8 cellular contexts compared by ENCODE assay signal in genomic region chrX:12080265-12080664, GRCh38. TPM values are rescaled to one million over a fixed set of nuclear protein-coding genes. Genes with fewer than 3 reads are reported as not detected.
A peak's percentile ranks its signal among the peaks of the same experiment; 100 is the strongest.
DNase-seq lines count a peak whose midpoint lies in the region; ATAC-seq and TF ChIP-seq lines count a peak whose summit lies in the region.

No MANE protein-coding gene starts in this region.

- no peaks in the 10 kb centered on the region for H3K36me3 Mint-ChIP-seq in activated naive CD4-positive, alpha-beta T cell treated with anti-CD3 and anti-CD28 coated beads, Interleukin-2, amount 10 ng/mL, durations not matched to agents 7 days and 5 days
- no peaks in the 10 kb centered on the region for H3K36me3 Mint-ChIP-seq in activated CD8-positive, alpha-beta memory T cell treated with anti-CD3 and anti-CD28 coated beads, Interleukin-2, amount 10 ng/mL, durations not matched to agents 7 days and 5 days

- no peak overlapping the region for H3K4me3 Mint-ChIP-seq in activated naive CD4-positive, alpha-beta T cell treated with anti-CD3 and anti-CD28 coated beads, Interleukin-2, amount 10 ng/mL, durations not matched to agents 7 days and 5 days
- H3K4me3 Mint-ChIP-seq in activated CD8-positive, alpha-beta memory T cell treated with anti-CD3 and anti-CD28 coated beads, Interleukin-2, amount 10 ng/mL, durations not matched to agents 7 days and 5 days: no peak overlapping the region

- no peaks in the 10 kb centered on the region for H3K4me1 Mint-ChIP-seq in activated naive CD4-positive, alpha-beta T cell treated with anti-CD3 and anti-CD28 coated beads, Interleukin-2, amount 10 ng/mL, durations not matched to agents 7 days and 5 days
- H3K4me1 Mint-ChIP-seq in activated CD8-positive, alpha-beta memory T cell treated with anti-CD3 and anti-CD28 coated beads, Interleukin-2, amount 10 ng/mL, durations not matched to agents 7 days and 5 days: no peaks in the 10 kb centered on the region

- no peaks in the 10 kb centered on the region for H3K79me2 ChIP-seq in DND-41 (ENCODE audit: insufficient read depth, low read length)

- TF ChIP-seq CTCF in DND-41 (IDR thresholded peaks at IDR 0.05; ENCODE audit: borderline replicate concordance, extremely low read depth, low read length, poor library complexity, severe bottlenecking): peak; percentile 59
- peak in 1 of 2 experiments; percentile 9 for TF ChIP-seq CTCF in tibial artery (IDR thresholded peaks at IDR 0.05)

- no peak for DNase-seq in DND-41
- peak; percentile 3 for DNase-seq in HK-2 (ENCODE audit: unreplicated experiment)
- DNase-seq in RKO (ENCODE audit: low spot score): peak; percentile 39
- peak; percentile 7 for DNase-seq in hepatic stellate cell (ENCODE audit: low spot score)
- no peak for DNase-seq in HuH-7.5 (ENCODE audit: low spot score)
- no peak for DNase-seq in activated naive CD4-positive, alpha-beta T cell treated with anti-CD3 and anti-CD28 coated beads, Interleukin-2, amount 10 ng/mL, durations not matched to agents 7 days and 5 days
- no peak for DNase-seq in activated CD8-positive, alpha-beta memory T cell treated with anti-CD3 and anti-CD28 coated beads, Interleukin-2, amount 10 ng/mL, durations not matched to agents 7 days and 5 days
- DNase-seq in tibial artery: no peak

- no peaks in the 10 kb centered on the region for H3K27me3 Mint-ChIP-seq in activated naive CD4-positive, alpha-beta T cell treated with anti-CD3 and anti-CD28 coated beads, Interleukin-2, amount 10 ng/mL, durations not matched to agents 7 days and 5 days
- no peaks in the 10 kb centered on the region for H3K27me3 Mint-ChIP-seq in activated CD8-positive, alpha-beta memory T cell treated with anti-CD3 and anti-CD28 coated beads, Interleukin-2, amount 10 ng/mL, durations not matched to agents 7 days and 5 days

- CTCF ChIA-PET in activated naive CD4-positive, alpha-beta T cell treated with anti-CD3 and anti-CD28 coated beads, Interleukin-2, amount 10 ng/mL, durations not matched to agents 7 days and 5 days (lab: Charles Lee): interaction anchor here (1.5 kb wide), 1 partner anchor 621 kb away, joined by 8 read pairs; no protein-coding TSS in a partner anchor
- CTCF ChIA-PET in activated CD8-positive, alpha-beta memory T cell treated with anti-CD3 and anti-CD28 coated beads, Interleukin-2, amount 10 ng/mL, durations not matched to agents 7 days and 5 days (lab: Charles Lee): no interaction called here

- H3K9ac ChIP-seq in DND-41 (ENCODE audit: low read depth, low read length): no peak overlapping the region

- intact Hi-C loops in tibial artery (cut with DNase I; ENCODE audit: low total_unique reads): no loop called here

- H3K4me3 ChIP-seq in DND-41 (ENCODE audit: low read depth in 1 of 2, low read length in 2 of 2): no peak overlapping the region
- no peak overlapping the region for H3K4me3 ChIP-seq in tibial artery

- no peak overlapping the region for H2AFZ ChIP-seq in DND-41 (ENCODE audit: low read depth, low read length)

- H4K20me1 ChIP-seq in DND-41 (ENCODE audit: insufficient read depth, low read length): no peaks in the 10 kb centered on the region

- H3K4me2 ChIP-seq in DND-41 (ENCODE audit: insufficient read depth, low read length): no peak overlapping the region

- ATAC-seq in DND-41 (ENCODE audit: insufficient read depth, low read depth): no peak
- no peak for ATAC-seq in activated CD8-positive, alpha-beta memory T cell treated with anti-CD3 and anti-CD28 coated beads, Interleukin-2, amount 10 ng/mL, durations not matched to agents 7 days and 5 days

- H3K27me3 ChIP-seq in DND-41 (ENCODE audit: insufficient read depth, low read length, poor library complexity): no peaks in the 10 kb centered on the region
- H3K27me3 ChIP-seq in tibial artery: no peaks in the 10 kb centered on the region

- H3K9me3 Mint-ChIP-seq in activated naive CD4-positive, alpha-beta T cell treated with anti-CD3 and anti-CD28 coated beads, Interleukin-2, amount 10 ng/mL, durations not matched to agents 7 days and 5 days: no peaks in the 10 kb centered on the region
- peaks cover 3% of the 10 kb centered on the region for H3K9me3 Mint-ChIP-seq in activated CD8-positive, alpha-beta memory T cell treated with anti-CD3 and anti-CD28 coated beads, Interleukin-2, amount 10 ng/mL, durations not matched to agents 7 days and 5 days (ENCODE audit: low read depth)

- H3K4me1 ChIP-seq in DND-41 (ENCODE audit: insufficient read depth, low read length): no peaks in the 10 kb centered on the region
- H3K4me1 ChIP-seq in tibial artery: no peaks in the 10 kb centered on the region

- no peak overlapping the region for H3K27ac ChIP-seq in DND-41 (ENCODE audit: low read length)
- H3K27ac ChIP-seq in tibial artery: no peak overlapping the region

- no peak overlapping the region for H3K27ac Mint-ChIP-seq in activated naive CD4-positive, alpha-beta T cell treated with anti-CD3 and anti-CD28 coated beads, Interleukin-2, amount 10 ng/mL, durations not matched to agents 7 days and 5 days
- H3K27ac Mint-ChIP-seq in activated CD8-positive, alpha-beta memory T cell treated with anti-CD3 and anti-CD28 coated beads, Interleukin-2, amount 10 ng/mL, durations not matched to agents 7 days and 5 days: no peak overlapping the region

- H3K9me3 ChIP-seq in DND-41 (ENCODE audit: insufficient read depth, low read length, severe bottlenecking) (no peaks in the 10 kb centered on the region), tibial artery (no peaks in the 10 kb centered on the region)

- H3K36me3 ChIP-seq in DND-41 (ENCODE audit: insufficient read depth, low read length): no peaks in the 10 kb centered on the region
- H3K36me3 ChIP-seq in tibial artery: no peaks in the 10 kb centered on the region

RNA-seq across cellular contexts. Expression of gene FRMPD4, which starts 58.0 kb away (rescaled TPM):
- not detected for total RNA-seq in activated CD8-positive, alpha-beta memory T cell treated with anti-CD3 and anti-CD28 coated beads, Interleukin-2, amount 10 ng/mL, durations not matched to agents 7 days and 5 days

Comparison
In these comparisons a context has a peak if more than half of its experiments do, and no peak if none do; other contexts are left out.
1. DNase-seq: peak in HK-2 (single experiment), RKO (single experiment) and hepatic stellate cell (single experiment); none in DND-41 (single experiment), HuH-7.5 (single experiment), activated naive CD4-positive, alpha-beta T cell treated with anti-CD3 and anti-CD28 coated beads, Interleukin-2, amount 10 ng/mL, durations not matched to agents 7 days and 5 days (single experiment), activated CD8-positive, alpha-beta memory T cell treated with anti-CD3 and anti-CD28 coated beads, Interleukin-2, amount 10 ng/mL, durations not matched to agents 7 days and 5 days (single experiment) and tibial artery (0 of 2).